1 cellular context compared by ENCODE assay signal in the genomic region with DNA sequence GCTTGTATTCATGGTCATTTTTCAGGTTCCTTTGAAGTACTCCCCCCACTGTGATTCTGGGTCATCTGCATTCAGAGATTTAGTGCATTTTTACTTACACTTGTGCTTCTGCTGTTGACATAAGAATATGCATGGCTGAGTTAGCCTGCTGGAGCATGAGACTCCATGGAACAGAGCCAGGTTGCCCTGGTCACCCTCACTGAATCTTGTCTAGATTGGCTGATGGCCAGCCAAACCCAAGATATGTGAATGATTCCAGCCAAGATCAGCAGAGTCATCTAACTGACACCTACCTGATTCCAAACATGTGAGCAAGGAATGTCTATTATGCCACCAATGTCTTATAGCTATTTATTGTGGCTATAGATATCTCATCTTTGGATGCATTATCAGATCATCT.
TF ChIP-seq lines count a peak whose summit lies in the region.

No MANE protein-coding gene starts in this region.

TF ChIP-seq in SK-N-SH, 30 proteins besides CTCF, POLR2A, EP300 and RAD21 (continued from another document):
- TF ChIP-seq, protein P1, sequence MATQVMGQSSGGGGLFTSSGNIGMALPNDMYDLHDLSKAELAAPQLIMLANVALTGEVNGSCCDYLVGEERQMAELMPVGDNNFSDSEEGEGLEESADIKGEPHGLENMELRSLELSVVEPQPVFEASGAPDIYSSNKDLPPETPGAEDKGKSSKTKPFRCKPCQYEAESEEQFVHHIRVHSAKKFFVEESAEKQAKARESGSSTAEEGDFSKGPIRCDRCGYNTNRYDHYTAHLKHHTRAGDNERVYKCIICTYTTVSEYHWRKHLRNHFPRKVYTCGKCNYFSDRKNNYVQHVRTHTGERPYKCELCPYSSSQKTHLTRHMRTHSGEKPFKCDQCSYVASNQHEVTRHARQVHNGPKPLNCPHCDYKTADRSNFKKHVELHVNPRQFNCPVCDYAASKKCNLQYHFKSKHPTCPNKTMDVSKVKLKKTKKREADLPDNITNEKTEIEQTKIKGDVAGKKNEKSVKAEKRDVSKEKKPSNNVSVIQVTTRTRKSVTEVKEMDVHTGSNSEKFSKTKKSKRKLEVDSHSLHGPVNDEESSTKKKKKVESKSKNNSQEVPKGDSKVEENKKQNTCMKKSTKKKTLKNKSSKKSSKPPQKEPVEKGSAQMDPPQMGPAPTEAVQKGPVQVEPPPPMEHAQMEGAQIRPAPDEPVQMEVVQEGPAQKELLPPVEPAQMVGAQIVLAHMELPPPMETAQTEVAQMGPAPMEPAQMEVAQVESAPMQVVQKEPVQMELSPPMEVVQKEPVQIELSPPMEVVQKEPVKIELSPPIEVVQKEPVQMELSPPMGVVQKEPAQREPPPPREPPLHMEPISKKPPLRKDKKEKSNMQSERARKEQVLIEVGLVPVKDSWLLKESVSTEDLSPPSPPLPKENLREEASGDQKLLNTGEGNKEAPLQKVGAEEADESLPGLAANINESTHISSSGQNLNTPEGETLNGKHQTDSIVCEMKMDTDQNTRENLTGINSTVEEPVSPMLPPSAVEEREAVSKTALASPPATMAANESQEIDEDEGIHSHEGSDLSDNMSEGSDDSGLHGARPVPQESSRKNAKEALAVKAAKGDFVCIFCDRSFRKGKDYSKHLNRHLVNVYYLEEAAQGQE (IDR thresholded peaks at IDR 0.05; ENCODE audit: low read depth, low read length), result no peak
- TF ChIP-seq JUND (IDR thresholded peaks at IDR 0.05), result peak; percentile 47; the same call in 1 of the 2 replicates
- no peak; the same call in 1 of the 2 replicates for TF ChIP-seq SIN3A (IDR thresholded peaks at IDR 0.05; ENCODE audit: borderline replicate concordance, low read depth, low read length)
- TF ChIP-seq TEAD4 (IDR thresholded peaks at IDR 0.05; ENCODE audit: borderline replicate concordance, insufficient read depth), result peak; percentile 54; the same call in 1 of the 2 replicates
- TF ChIP-seq SMC3 (IDR thresholded peaks at IDR 0.05; ENCODE audit: low read depth, low read length), result no peak
- TF ChIP-seq MEF2A (IDR thresholded peaks at IDR 0.05; ENCODE audit: borderline replicate concordance, low read depth), result peak; percentile 25; the same call in 1 of the 2 replicates
- TF ChIP-seq, protein P2, sequence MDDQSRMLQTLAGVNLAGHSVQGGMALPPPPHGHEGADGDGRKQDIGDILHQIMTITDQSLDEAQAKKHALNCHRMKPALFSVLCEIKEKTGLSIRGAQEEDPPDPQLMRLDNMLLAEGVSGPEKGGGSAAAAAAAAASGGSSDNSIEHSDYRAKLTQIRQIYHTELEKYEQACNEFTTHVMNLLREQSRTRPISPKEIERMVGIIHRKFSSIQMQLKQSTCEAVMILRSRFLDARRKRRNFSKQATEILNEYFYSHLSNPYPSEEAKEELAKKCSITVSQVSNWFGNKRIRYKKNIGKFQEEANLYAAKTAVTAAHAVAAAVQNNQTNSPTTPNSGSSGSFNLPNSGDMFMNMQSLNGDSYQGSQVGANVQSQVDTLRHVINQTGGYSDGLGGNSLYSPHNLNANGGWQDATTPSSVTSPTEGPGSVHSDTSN (IDR thresholded peaks at IDR 0.05), result peak; percentile 61
- TF ChIP-seq, protein P3, sequence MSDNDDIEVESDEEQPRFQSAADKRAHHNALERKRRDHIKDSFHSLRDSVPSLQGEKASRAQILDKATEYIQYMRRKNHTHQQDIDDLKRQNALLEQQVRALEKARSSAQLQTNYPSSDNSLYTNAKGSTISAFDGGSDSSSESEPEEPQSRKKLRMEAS (IDR thresholded peaks at IDR 0.05; ENCODE audit: low read depth), result peak; percentile 38; the same call in 1 of the 2 replicates
- no peak for TF ChIP-seq RCOR1 (IDR thresholded peaks at IDR 0.05; ENCODE audit: low read length)
- TF ChIP-seq TCF12 (IDR thresholded peaks at IDR 0.05), result peak; percentile 81
- no peak for TF ChIP-seq FOXJ3 (CRISPR knock-in tag; IDR thresholded peaks at IDR 0.05)
- no peak for TF ChIP-seq YY1 (IDR thresholded peaks at IDR 0.05; ENCODE audit: low read depth)
- TF ChIP-seq ELF1 (IDR thresholded peaks at IDR 0.05), result no peak
- TF ChIP-seq GABPA (IDR thresholded peaks at IDR 0.05; ENCODE audit: low read depth), result no peak
- TF ChIP-seq FOSL2 (IDR thresholded peaks at IDR 0.05; ENCODE audit: borderline replicate concordance, low read depth), result peak; percentile 16; the same call in 1 of the 2 replicates
- TF ChIP-seq EZH2phosphoT487 (IDR thresholded peaks at IDR 0.05; ENCODE audit: borderline replicate concordance, low read depth), result no peak
TF ChIP-seq in SK-N-SH: peak in this region for 10.
